8 cellular contexts compared by ENCODE assay signal in genomic region chr6:161228911-161229591, GRCh38. TPM values are rescaled to one million over a fixed set of nuclear protein-coding genes. Genes with fewer than 3 reads are reported as not detected.
DNase-seq lines count a peak whose midpoint lies in the region; ATAC-seq and TF ChIP-seq lines count a peak whose summit lies in the region.

No MANE protein-coding gene starts in this region.

- H4K8ac ChIP-seq in H9 (replicated peaks; ENCODE audit: insufficient read length, low read depth, low read length): no peak overlapping the region

- H3K27me3 Mint-ChIP-seq in CD8-positive, alpha-beta memory T cell: no peaks in the 10 kb centered on the region
- no peaks in the 10 kb centered on the region for H3K27me3 Mint-ChIP-seq in H9 (ENCODE audit: low read depth)

- H4K91ac ChIP-seq in H9 (ENCODE audit: insufficient read length, low read depth, low read length): no peak overlapping the region

- no peaks in the 10 kb centered on the region for H4K20me1 ChIP-seq in H9 (ENCODE audit: control insufficient read depth, insufficient read depth, insufficient read length)

- H2AK5ac ChIP-seq in H9 (ENCODE audit: insufficient read length, low read length): no peak overlapping the region

- H2BK20ac ChIP-seq in H9 (ENCODE audit: low read depth, low read length, poor library complexity, severe bottlenecking): peak overlapping the region; percentile 26

- H2BK12ac ChIP-seq in H9 (ENCODE audit: insufficient read length, low read depth, low read length): no peak overlapping the region

- no peaks in the 10 kb centered on the region for H3K9me3 Mint-ChIP-seq in CD8-positive, alpha-beta memory T cell
- peaks cover 0 to 3% of the 10 kb centered on the region in 2 experiments; a peak in 2 of 5 replicates for H3K9me3 Mint-ChIP-seq in H9

- H3K4me3 ChIP-seq in CD8-positive, alpha-beta memory T cell (ENCODE audit: low read length): no peak overlapping the region
- H3K4me3 ChIP-seq in epithelial cell of esophagus (ENCODE audit: low read length): no peak overlapping the region
- peak overlapping the region; percentile 38 for H3K4me3 ChIP-seq in neuron (ENCODE audit: low read length)

- H2AFZ ChIP-seq in H9 (ENCODE audit: low read length) (no peak overlapping the region), neuron (ENCODE audit: low read depth, low read length) (no peak overlapping the region)

- no peaks in the 10 kb centered on the region for H3K79me1 ChIP-seq in H9 (ENCODE audit: insufficient read depth, low read depth, low read length, poor library complexity, severe bottlenecking)

- no peak overlapping the region for H3K4ac ChIP-seq in H9 (ENCODE audit: low read depth, low read length)

- H3K14ac ChIP-seq in H9 (ENCODE audit: insufficient read depth, low read length): no peak overlapping the region

- no peak overlapping the region for H3K23ac ChIP-seq in H9 (ENCODE audit: insufficient read length, low read depth, low read length)

- H2BK15ac ChIP-seq in H9 (ENCODE audit: low read depth, low read length): no peak overlapping the region

- peak overlapping the region; percentile 21 for H3K27ac ChIP-seq in CD8-positive, alpha-beta memory T cell (ENCODE audit: low read depth, low read length)
- no peak overlapping the region for H3K27ac ChIP-seq in H9 (ENCODE audit: insufficient read length, low read depth, low read length)

- H3K9me3 ChIP-seq in CD8-positive, alpha-beta memory T cell (ENCODE audit: low read length): no peaks in the 10 kb centered on the region
- H3K9me3 ChIP-seq in H9 (ENCODE audit: control insufficient read depth, low read depth, low read length): no peaks in the 10 kb centered on the region
- H3K9me3 ChIP-seq in neuron (ENCODE audit: low read length): peaks cover 8% of the 10 kb centered on the region

- no peak overlapping the region for H2BK5ac ChIP-seq in H9 (ENCODE audit: insufficient read length, low read length)

- H3K4me1 Mint-ChIP-seq in CD8-positive, alpha-beta memory T cell: peaks cover 40 to 46% (median 43%) of the 10 kb centered on the region in 3 donors
- H3K4me1 Mint-ChIP-seq in H9: peaks cover 23 to 25% of the 10 kb centered on the region in 2 experiments

- H3T11ph ChIP-seq in H9 (ENCODE audit: low read length): no peak overlapping the region

- ATAC-seq in GM19467 (IDR thresholded peaks at IDR 0.05; ENCODE audit: unreplicated experiment): no peak

- POLR2A ChIA-PET in CD8-positive, alpha-beta memory T cell (lab: Charles Lee): no interaction called here

- H3K36me3 ChIP-seq in CD8-positive, alpha-beta memory T cell (ENCODE audit: insufficient read depth, low read length): no peaks in the 10 kb centered on the region
- peaks cover 36% of the 10 kb centered on the region for H3K36me3 ChIP-seq in neuron (ENCODE audit: insufficient read depth, low read length)

- no CpG with 5 or more reads among the region's 8 CpGs for WGBS in H9 (ENCODE audit: extremely low coverage, insufficient read length, low lambda C conversion rate)

- DNase-seq in CD8-positive, alpha-beta memory T cell: no peak
- DNase-seq in H9 (no peak), epithelial cell of esophagus (ENCODE audit: low read depth) (peak; percentile 86), mesenteric fat pad (ENCODE audit: low spot score) (no peak), COLO668 (lab: John Stamatoyannopoulos, UW; ENCODE audit: unreplicated experiment) (no peak)

- H3K4me3 Mint-ChIP-seq in CD8-positive, alpha-beta memory T cell: peak overlapping the region in 5 of 7 donors; percentile 9 to 47 (median 37)
- H3K4me3 Mint-ChIP-seq in H9: no peak overlapping the region; a peak in 1 of 5 replicates

- no peak overlapping the region for H4K5ac ChIP-seq in H9 (ENCODE audit: insufficient read length, low read depth, low read length)

- CTCF ChIA-PET in CD8-positive, alpha-beta memory T cell (lab: Charles Lee): no interaction called here

- H3K4me1 ChIP-seq in CD8-positive, alpha-beta memory T cell (ENCODE audit: insufficient read depth, low read length): peaks cover 27% of the 10 kb centered on the region
- H3K4me1 ChIP-seq in H9 (ENCODE audit: insufficient read depth, low read length) (peaks cover 4% of the 10 kb centered on the region; the same call in 1 of the 2 replicates), neuron (ENCODE audit: insufficient read depth, low read length) (peaks cover 20% of the 10 kb centered on the region)

- H3K79me2 ChIP-seq in H9 (ENCODE audit: insufficient read depth, low read length): 0 out of 2 replicates have a peak, but pooled peaks cover 1% of the 10 kb centered on the region

- peak overlapping the region in 6 of 8 donors; percentile 51 to 86 (median 72) for H3K27ac Mint-ChIP-seq in CD8-positive, alpha-beta memory T cell
- peak overlapping the region; percentile 20 to 90 (median 70); a peak in 5 of 7 replicates for H3K27ac Mint-ChIP-seq in H9

- no peak overlapping the region for H3K9ac ChIP-seq in H9 (ENCODE audit: extremely low read depth, insufficient read length, low read length)

- no peaks in the 10 kb centered on the region for H3K27me3 ChIP-seq in CD8-positive, alpha-beta memory T cell (ENCODE audit: insufficient read depth, low read length, poor library complexity, severe bottlenecking)
- H3K27me3 ChIP-seq in H9 (ENCODE audit: insufficient read depth, low read length): no peaks in the 10 kb centered on the region
- H3K27me3 ChIP-seq in neuron (ENCODE audit: insufficient read depth, low read length): no peaks in the 10 kb centered on the region

- no peak overlapping the region for H3K18ac ChIP-seq in H9 (ENCODE audit: insufficient read length, low read depth, low read length)

- no peak for TF ChIP-seq CTCF in H9 (conservative IDR thresholded peaks at IDR 0.05)
- no peak for TF ChIP-seq CTCF in epithelial cell of esophagus (IDR thresholded peaks at IDR 0.05; ENCODE audit: insufficient read depth, low read depth, low read length, missing control alignments)

- H3K23me2 ChIP-seq in H9 (ENCODE audit: insufficient read length, low read depth, low read length, poor library complexity, severe bottlenecking): peaks cover 3% of the 10 kb centered on the region

- H3K4me2 ChIP-seq in H9 (ENCODE audit: insufficient read depth, insufficient read length, low read length): no peak overlapping the region

- H3K56ac ChIP-seq in H9 (ENCODE audit: insufficient read length, low read depth, low read length): no peak overlapping the region

- peaks cover 0 to 16% (median 8%) of the 10 kb centered on the region in 3 donors for H3K36me3 Mint-ChIP-seq in CD8-positive, alpha-beta memory T cell
- peaks cover 30 to 43% (median 35%) of the 10 kb centered on the region in 3 experiments; a peak in 6 of 7 replicates for H3K36me3 Mint-ChIP-seq in H9 (ENCODE audit: insufficient read depth in 1 of 3, low read depth in 3 of 3)

- no peak overlapping the region for H2BK120ac ChIP-seq in H9 (ENCODE audit: low read depth, low read length, poor library complexity, severe bottlenecking)

TF ChIP-seq in PFSK-1, 5 proteins besides CTCF, POLR2A, EP300 and RAD21:
- TF ChIP-seq REST (IDR thresholded peaks at IDR 0.05; ENCODE audit: insufficient read depth in 1 of 2, low read depth in 2 of 2, low read length in 2 of 2): no peak
- peak; percentile 27; the same call in 1 of the 2 replicates for TF ChIP-seq POLR2AphosphoS5 (IDR thresholded peaks at IDR 0.05; ENCODE audit: low read depth, low read length)
- peak; percentile 52; the same call in 1 of the 2 replicates for TF ChIP-seq SIN3A (IDR thresholded peaks at IDR 0.05; ENCODE audit: borderline replicate concordance, insufficient read depth, low read length)
TF ChIP-seq in PFSK-1: peak in this region for 2.

RNA-seq across cellular contexts. Expression of gene AGPAT4, which starts 44.8 kb away (rescaled TPM):
- total RNA-seq in CD8-positive, alpha-beta memory T cell: 1 to 10 TPM; 2.2 to 2.8 TPM
- 5.9 TPM for polyA plus RNA-seq in CD8-positive, alpha-beta memory T cell
- total RNA-seq in H9 (2021) (19.5 and 22.0 TPM in 2 replicates), mesenteric fat pad (8.0 TPM)
- 8.2 TPM for polyA plus RNA-seq in PFSK-1 (2012; ENCODE audit: insufficient read length, low read depth)

Comparison
In these comparisons a context has a peak if more than half of its experiments do, and no peak if none do; other contexts are left out.
1. H3K4me3 Mint-ChIP-seq: peak in CD8-positive, alpha-beta memory T cell (5 of 7); none in H9 (0 of 2).